Comparison of ENCODE assay signal across 9 cellular contexts in the genomic region with DNA sequence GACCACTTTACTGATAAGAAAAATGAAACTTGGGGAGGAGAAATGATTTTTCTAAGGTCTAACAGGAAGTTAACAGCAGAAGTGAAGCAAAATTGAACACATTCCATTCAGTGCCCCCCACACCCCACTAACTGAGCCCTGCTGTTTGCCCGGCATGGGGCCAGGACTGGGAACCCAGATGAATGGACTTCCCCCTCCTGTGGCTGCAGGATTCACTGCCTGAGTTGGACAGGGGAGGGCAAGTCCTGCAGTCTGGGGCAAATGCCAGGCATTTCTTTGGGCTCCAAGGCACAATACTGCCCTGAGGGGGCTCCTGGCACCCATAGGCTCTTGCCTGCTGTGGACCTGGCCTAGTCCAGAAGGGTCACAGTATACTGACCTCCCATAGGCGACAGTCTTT. TPM values are rescaled to one million over a fixed set of nuclear protein-coding genes. Genes with fewer than 3 reads are reported as not detected.
DNase-seq lines count a peak whose midpoint lies in the region; ATAC-seq, FAIRE-seq and TF ChIP-seq lines count a peak whose summit lies in the region.
"Had no signal": no experiment of that assay in that cellular context is flagged by ENCODE, and none has a peak within 500 bp of the region (broad histone marks: within the 10 kb centered on the region; RNA-seq: fewer than 3 reads in every experiment).

No MANE protein-coding gene starts in this region.

- H3K27me3 ChIP-seq in stomach: no peaks in the 10 kb centered on the region

- TF ChIP-seq CTCF in fibroblast of pulmonary artery (IDR thresholded peaks at IDR 0.05; ENCODE audit: low read length, missing control alignments): peak; percentile 21
- TF ChIP-seq CTCF in stomach (IDR thresholded peaks at IDR 0.05): no peak
- no peak for TF ChIP-seq CTCF in GM10266 (IDR thresholded peaks at IDR 0.05; ENCODE audit: control insufficient read depth, insufficient read depth, low read depth, missing control alignments)

- H3K9me3 ChIP-seq in stomach: no peaks in the 10 kb centered on the region

- no peak for ATAC-seq in activated T-cell treated with anti-CD3 and anti-CD28 coated beads, Interleukin-2, amount 50 U/mL, for 72 hours (replicated peaks in 1 of 2)

- no peak for TF ChIP-seq POLR2A in stomach (IDR thresholded peaks at IDR 0.05)
- no peak for TF ChIP-seq POLR2A in H54 (IDR thresholded peaks at IDR 0.05; ENCODE audit: low read depth, low read length)

- no peak for FAIRE-seq in H54 (lab: Jason Lieb, UNC)

- intact Hi-C loops in stomach (cut with DNase I; ENCODE audit: low total_unique reads): no loop called here

- TF ChIP-seq EP300 in stomach (IDR thresholded peaks at IDR 0.05): no peak

- H3K27me3 Mint-ChIP-seq in activated T-cell treated with anti-CD3 and anti-CD28 coated beads, Interleukin-2, amount 50 U/mL, for 72 hours (ENCODE audit: low read depth): no peaks in the 10 kb centered on the region

- H3K36me3 Mint-ChIP-seq in activated T-cell treated with anti-CD3 and anti-CD28 coated beads, Interleukin-2, amount 50 U/mL, for 72 hours (ENCODE audit: insufficient read depth in 2 of 2): peaks cover 0 to 24% of the 10 kb centered on the region in 2 donors

- no peaks in the 10 kb centered on the region for H3K9me3 Mint-ChIP-seq in activated T-cell treated with anti-CD3 and anti-CD28 coated beads, Interleukin-2, amount 50 U/mL, for 72 hours

- no peak overlapping the region for H3K4me3 ChIP-seq in fibroblast of pulmonary artery (replicated peaks; ENCODE audit: low read depth, low read length)
- no peak overlapping the region for H3K4me3 ChIP-seq in stomach

- H3K27ac ChIP-seq in stomach: peak overlapping the region in 3 of 5 donors; percentile 5 to 68 (median 42)
- H3K27ac ChIP-seq: C4-2B had no signal

- H3K27ac Mint-ChIP-seq in activated T-cell treated with anti-CD3 and anti-CD28 coated beads, Interleukin-2, amount 50 U/mL, for 72 hours: peak overlapping the region; percentile 85

- 56 to 67% (median 58%) methylated on average over 2 of the region's 2 CpGs for WGBS in stomach, 5 donors

- H3K4me1 Mint-ChIP-seq in activated T-cell treated with anti-CD3 and anti-CD28 coated beads, Interleukin-2, amount 50 U/mL, for 72 hours (ENCODE audit: low read depth): peaks cover 13% of the 10 kb centered on the region

- H3K36me3 ChIP-seq in stomach: peaks cover 0 to 6% (median 0%) of the 10 kb centered on the region in 4 donors

- H3K4me1 ChIP-seq in stomach: peaks cover 28 to 87% (median 56%) of the 10 kb centered on the region in 4 donors

- no peak overlapping the region for H3K4me3 Mint-ChIP-seq in activated T-cell treated with anti-CD3 and anti-CD28 coated beads, Interleukin-2, amount 50 U/mL, for 72 hours

- DNase-seq in activated T-cell treated with anti-CD3 and anti-CD28 coated beads, Interleukin-2, amount 50 U/mL, for 72 hours: no peak
- DNase-seq in activated T-cell treated with anti-CD3 and anti-CD28 coated beads, Interleukin-2, amount 50 U/mL, for 48 hours: no peak
- peak; percentile 21 for DNase-seq in MV-4-11 (lab: John Stamatoyannopoulos, UW)
- peak; percentile 30 for DNase-seq in fibroblast of pulmonary artery (ENCODE audit: low read depth)
- DNase-seq in stomach: no peak
- no peak for DNase-seq in stimulated activated CD8-positive, alpha-beta memory T cell treated with anti-CD3 and anti-CD28 coated beads, Interleukin-4, amount 100 ng/mL, for 48 hours
- DNase-seq in GM10266 (ENCODE audit: extremely low spot score): no peak
- DNase-seq in H54 (ENCODE audit: insufficient read length, low spot score): no peak

RNA-seq across cellular contexts. Expression of a gene that starts 28.3 kb away (rescaled TPM):
- 100 to 1,000 TPM; 504 to 505 TPM for total RNA-seq in activated T-cell treated with anti-CD3 and anti-CD28 coated beads, Interleukin-2, amount 50 U/mL, for 72 hours
- total RNA-seq in stomach: 100 to 1,000 TPM in 2 of 5 donors, 10 to 100 TPM in 2, 1 to 10 TPM in 1; 8.4 to 146 (median 81.7) TPM
- 10 to 100 TPM; 15.8 to 22.7 (median 18.0) TPM for polyA plus RNA-seq in stomach

Comparison
In these comparisons a context has a peak if more than half of its experiments do, and no peak if none do; other contexts are left out.
1. DNase-seq: peak in MV-4-11 (single experiment) and fibroblast of pulmonary artery (single experiment); none in activated T-cell treated with anti-CD3 and anti-CD28 coated beads, Interleukin-2, amount 50 U/mL, for 72 hours (0 of 2), activated T-cell treated with anti-CD3 and anti-CD28 coated beads, Interleukin-2, amount 50 U/mL, for 48 hours (0 of 2), stomach (single experiment), stimulated activated CD8-positive, alpha-beta memory T cell treated with anti-CD3 and anti-CD28 coated beads, Interleukin-4, amount 100 ng/mL, for 48 hours (single experiment), GM10266 (single experiment) and H54 (single experiment).